In genomic region chr19:3276341-3276799, GRCh38 we compare ENCODE assay signal across 9 cellular contexts. TPM values are rescaled to one million over a fixed set of nuclear protein-coding genes. Genes with fewer than 3 reads are reported as not detected.
DNase-seq lines count a peak whose midpoint lies in the region; ATAC-seq and TF ChIP-seq lines count a peak whose summit lies in the region.
"Had no signal": no experiment of that assay in that cellular context is flagged by ENCODE, and none has a peak within 500 bp of the region (broad histone marks: within the 10 kb centered on the region; RNA-seq: fewer than 3 reads in every experiment).

No MANE protein-coding gene starts in this region.

- ATAC-seq in HG02870 (IDR thresholded peaks at IDR 0.05; ENCODE audit: unreplicated experiment) = no peak

- H3K36me3 ChIP-seq in BE2C = no peaks in the 10 kb centered on the region
- H3K36me3 ChIP-seq: neutrophil had no signal

- no peaks in the 10 kb centered on the region for H3K27me3 ChIP-seq in BE2C

- DNase-seq in BE2C = peak; percentile 77
- peak; percentile 72 for DNase-seq in HPDE6-E6E7 (ENCODE audit: extremely low spot score)
- peak; percentile 59 for DNase-seq in T-helper 22 cell (ENCODE audit: low read depth)
- peak; percentile 91 for DNase-seq in ecto neural progenitor cell (ENCODE audit: low spot score)
- peak; percentile 28 to 33 (median 31) for DNase-seq in stimulated activated CD4-positive, alpha-beta T cell treated with anti-CD3 and anti-CD28 coated beads, Interleukin-12 subunit alpha, Interleukin-12 subunit beta, amount 100 ng/mL, for 48 hours (ENCODE audit: low read depth in 2 of 3, low spot score in 1 of 3)
- no peak for DNase-seq in NK-92 treated with Interleukin-12 subunit alpha and Interleukin-12 subunit beta, amount 100 ng/mL, for 24 hours (lab: John Stamatoyannopoulos, UW)
- DNase-seq in NK-92 (lab: John Stamatoyannopoulos, UW; ENCODE audit: unreplicated experiment) = no peak

- no peaks in the 10 kb centered on the region; the same call in 1 of the 2 replicates for H3K4me1 ChIP-seq in BE2C

- no peak overlapping the region for H3K4me3 ChIP-seq in BE2C (ENCODE audit: low read depth, low read length)

- no peaks in the 10 kb centered on the region for H3K9me3 ChIP-seq in BE2C
- H3K9me3 ChIP-seq: neutrophil had no signal

- no peak for TF ChIP-seq CTCF in BE2C (IDR thresholded peaks at IDR 0.05; ENCODE audit: low read depth, low read length)

RNA-seq across cellular contexts. Expression of gene CELF5, which starts 51.9 kb away (rescaled TPM):
- not detected for polyA plus RNA-seq in BE2C (2012; ENCODE audit: insufficient read depth, insufficient read length, low read depth)

Comparison
In these comparisons a context has a peak if more than half of its experiments do, and no peak if none do; other contexts are left out.
1. DNase-seq: peak in BE2C (single experiment), HPDE6-E6E7 (single experiment), T-helper 22 cell (single experiment), ecto neural progenitor cell (single experiment) and stimulated activated CD4-positive, alpha-beta T cell treated with anti-CD3 and anti-CD28 coated beads, Interleukin-12 subunit alpha, Interleukin-12 subunit beta, amount 100 ng/mL, for 48 hours (3 of 3); none in NK-92 treated with Interleukin-12 subunit alpha and Interleukin-12 subunit beta, amount 100 ng/mL, for 24 hours (single experiment) and NK-92 (single experiment).